Comparison of ENCODE assay signal across 8 cellular contexts in genomic region chr1:44031900-44032817, GRCh38. TPM values are rescaled to one million over a fixed set of nuclear protein-coding genes. Genes with fewer than 3 reads are reported as not detected.
DNase-seq lines count a peak whose midpoint lies in the region; ATAC-seq and TF ChIP-seq lines count a peak whose summit lies in the region.

No MANE protein-coding gene starts in this region.

- peak overlapping the region; percentile 67; the same call in 1 of the 2 replicates for H3K27ac ChIP-seq in BLaER1
- H3K27ac ChIP-seq in MM.1S (ENCODE audit: low read length): no peak overlapping the region
- H3K27ac ChIP-seq in cingulate gyrus (ENCODE audit: low read depth, low read length): peak overlapping the region; percentile 94
- H3K27ac ChIP-seq in gastrocnemius medialis: peak overlapping the region in 1 of 4 donors; percentile 8

- peak overlapping the region; percentile 88 for H3K4me3 ChIP-seq in BLaER1
- H3K4me3 ChIP-seq in MM.1S (ENCODE audit: low read length): no peak overlapping the region
- peak overlapping the region in 2 of 4 donors; percentile 78 to 86 for H3K4me3 ChIP-seq in gastrocnemius medialis

- H4K20me1 ChIP-seq in BLaER1 (no peaks in the 10 kb centered on the region), MM.1S (ENCODE audit: insufficient read depth, low read length) (no peaks in the 10 kb centered on the region)

- H3K36me3 Mint-ChIP-seq in natural killer cell: no peaks in the 10 kb centered on the region

- H3K27me3 Mint-ChIP-seq in natural killer cell (ENCODE audit: low read depth in 2 of 2): peaks cover 0 to 5% of the 10 kb centered on the region in 2 donors

- H2AFZ ChIP-seq in MM.1S (ENCODE audit: low read length): peak overlapping the region; percentile 89; the same call in 1 of the 2 replicates

- H3K36me3 ChIP-seq in BLaER1 (no peaks in the 10 kb centered on the region), MM.1S (replicated peaks; ENCODE audit: insufficient read depth, low read length) (no peaks in the 10 kb centered on the region), gastrocnemius medialis (no peaks in the 10 kb centered on the region)

- TF ChIP-seq POLR2A in gastrocnemius medialis (IDR thresholded peaks at IDR 0.05): no peak

- H3K4me3 Mint-ChIP-seq in natural killer cell: peak overlapping the region; percentile 83

- H3K9me3 ChIP-seq in BLaER1 (no peaks in the 10 kb centered on the region), MM.1S (replicated peaks; ENCODE audit: insufficient read depth, low read length) (no peaks in the 10 kb centered on the region), gastrocnemius medialis (no peaks in the 10 kb centered on the region)

- H3K4me1 ChIP-seq in BLaER1: peaks cover 47% of the 10 kb centered on the region
- H3K4me1 ChIP-seq in MM.1S (ENCODE audit: low read length): peaks cover 15% of the 10 kb centered on the region
- H3K4me1 ChIP-seq in gastrocnemius medialis: peaks cover 21 to 36% of the 10 kb centered on the region in 2 donors

- peaks cover 13 to 20% of the 10 kb centered on the region in 2 donors for H3K4me1 Mint-ChIP-seq in natural killer cell

- no peak for TF ChIP-seq CTCF in MM.1S (IDR thresholded peaks at IDR 0.05; ENCODE audit: low read length)
- TF ChIP-seq CTCF in natural killer cell (IDR thresholded peaks at IDR 0.05): no peak
- TF ChIP-seq CTCF in gastrocnemius medialis (IDR thresholded peaks at IDR 0.05 in 4 of 5, conservative IDR thresholded peaks at IDR 0.05 in 1 of 5): no peak

- no peak for DNase-seq in MM.1S
- DNase-seq in natural killer cell: no peak
- DNase-seq in cerebellar nuclear complex (lab: John Stamatoyannopoulos, UW): no peak
- no peak for DNase-seq in mesenteric fat pad (ENCODE audit: low spot score)
- DNase-seq in gastrocnemius medialis: no peak

- H3K4me2 ChIP-seq in BLaER1: peak overlapping the region; percentile 97
- H3K4me2 ChIP-seq in MM.1S (ENCODE audit: low read depth, low read length): peak overlapping the region; percentile 89

- no peaks in the 10 kb centered on the region for H3K9me3 Mint-ChIP-seq in natural killer cell

- H3K27me3 ChIP-seq in BLaER1 (peaks cover 17% of the 10 kb centered on the region), MM.1S (replicated peaks; ENCODE audit: insufficient read depth, low read length) (no peaks in the 10 kb centered on the region), gastrocnemius medialis (no peaks in the 10 kb centered on the region)

- intact Hi-C loops in natural killer cell (cut with micrococcal nuclease) (no loop called here), gastrocnemius medialis (cut with DNase I; ENCODE audit: low total_unique reads) (loop anchor here (5.0 to 10.0 kb wide), 2 partner anchors 40 to 267 kb away; partner anchors contain the start of gene CCDC24)

- in situ Hi-C loops in gastrocnemius medialis (cut with MboI; ENCODE audit: low sequenced_read_pairs in 4 of 4): loop anchor here in 3 of 4 donors (25.0 kb wide), 2 partner anchors 270 to 495 kb away; partner anchors contain the start of gene PTPRF (in 2 of the 3)

- no peaks in the 10 kb centered on the region for H3K9me2 ChIP-seq in MM.1S (replicated peaks; ENCODE audit: insufficient read depth, low read length)

- H3F3A ChIP-seq in MM.1S (ENCODE audit: insufficient read depth, low read length): peaks cover 3% of the 10 kb centered on the region; the same call in 1 of the 2 replicates

- peak overlapping the region; percentile 85; the same call in 1 of the 2 replicates for H3K9ac ChIP-seq in BLaER1
- H3K9ac ChIP-seq in MM.1S (ENCODE audit: low read length): no peak overlapping the region

- peak overlapping the region in 1 of 2 donors; percentile 74 for H3K27ac Mint-ChIP-seq in natural killer cell

- no peaks in the 10 kb centered on the region for H3K79me2 ChIP-seq in MM.1S (ENCODE audit: low read length)

- no peak for ATAC-seq in natural killer cell
- ATAC-seq in GM19455 (IDR thresholded peaks at IDR 0.05; ENCODE audit: unreplicated experiment): no peak
- ATAC-seq in gastrocnemius medialis: no peak

RNA-seq across cellular contexts. Expression of gene SLC6A9, which starts 0.9 kb away (rescaled TPM):
- total RNA-seq in natural killer cell: under 1 TPM in 2 of 3 donors, not detected in 1; 0.29 to 0.55 TPM
- 2.2 TPM for total RNA-seq in mesenteric fat pad
- total RNA-seq in gastrocnemius medialis: under 1 TPM in 3 of 4 donors, not detected in 1; 0.16 to 0.63 (median 0.29) TPM

RNA-seq across cellular contexts. Expression of gene CCDC24, which starts 40.8 kb away (rescaled TPM):
- total RNA-seq in natural killer cell (1 to 10 TPM; 3.8 to 5.2 (median 3.9) TPM), mesenteric fat pad (3.9 TPM), gastrocnemius medialis (1 to 10 TPM in 2 of 4 donors, under 1 TPM in 2; 0.73 to 2.9 (median 1.2) TPM)

RNA-seq across cellular contexts. Expression of gene B4GALT2, which starts 53.1 kb away (rescaled TPM):
- 1 to 10 TPM; 1.5 to 5.5 (median 2.2) TPM for total RNA-seq in natural killer cell
- total RNA-seq in mesenteric fat pad: 66.3 TPM
- total RNA-seq in gastrocnemius medialis: 10 to 100 TPM; 63.5 to 97.8 (median 72.1) TPM

RNA-seq across cellular contexts. Expression of gene ATP6V0B, which starts 57.4 kb away (rescaled TPM):
- 100 to 1,000 TPM in 2 of 3 donors, 10 to 100 TPM in 1; 76.3 to 115 (median 113) TPM for total RNA-seq in natural killer cell
- total RNA-seq in mesenteric fat pad: 133 TPM
- total RNA-seq in gastrocnemius medialis: 100 to 1,000 TPM; 156 to 242 (median 195) TPM

Comparison
In these comparisons a context has a peak if more than half of its experiments do, and no peak if none do; other contexts are left out.
1. RNA of gene B4GALT2, which starts 53.1 kb away (total RNA-seq): 63.5 to 97.8 TPM in gastrocnemius medialis and 66.3 TPM in mesenteric fat pad (single experiment); 1.5 to 5.5 TPM in natural killer cell; every median in the first group is over 4 times any median in the second.